1 cellular context compared by ENCODE assay signal in the genomic region with DNA sequence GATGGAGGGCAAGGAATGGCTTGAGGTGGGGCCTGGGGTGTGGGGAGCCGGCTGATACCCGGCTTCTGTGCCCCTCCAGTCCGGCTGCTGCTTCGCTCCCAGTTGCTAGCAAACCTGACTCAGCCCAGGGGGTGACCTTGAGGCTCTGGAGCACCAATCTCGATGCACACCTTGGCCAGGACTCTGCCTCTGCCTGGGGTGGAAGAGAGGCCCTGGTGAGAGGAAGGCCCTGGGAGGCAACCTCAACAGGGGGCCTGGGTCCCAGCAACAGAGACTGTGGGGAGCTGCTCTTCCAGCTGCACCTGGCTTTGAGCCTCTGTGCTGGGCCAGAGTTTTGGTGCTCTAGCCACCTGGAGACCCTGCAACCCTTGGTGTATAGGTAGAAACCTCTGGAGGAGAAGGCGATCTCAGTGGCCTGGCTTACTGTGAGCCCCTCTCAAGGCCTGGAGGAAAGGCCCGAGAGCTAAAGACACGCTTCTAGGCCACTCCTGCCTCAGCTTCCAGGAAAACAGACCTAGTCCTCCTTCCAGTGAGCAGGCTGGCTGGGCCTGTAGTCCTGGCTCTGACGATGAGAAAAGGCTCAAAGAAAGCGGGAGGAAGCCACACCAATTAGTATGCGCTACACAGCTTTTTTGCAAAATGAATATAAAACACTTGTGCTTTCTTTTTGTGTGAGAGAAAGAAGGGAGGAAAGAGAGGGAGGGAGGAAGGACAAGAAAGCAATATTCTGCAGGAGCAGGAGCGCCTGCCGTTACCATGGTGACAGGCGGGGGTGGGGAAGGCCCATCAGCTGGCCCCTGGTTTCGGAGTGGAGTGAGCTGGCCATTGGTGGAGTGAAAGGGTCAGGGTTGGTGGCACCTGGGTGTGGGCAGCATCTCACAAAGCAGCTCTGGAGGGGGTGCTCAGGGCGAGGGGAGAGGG.
TF ChIP-seq lines count a peak whose summit lies in the region.

No MANE protein-coding gene starts in this region.

TF ChIP-seq in IMR-90, 13 proteins besides CTCF, POLR2A, EP300 and RAD21:
- TF ChIP-seq SMC3 (IDR thresholded peaks at IDR 0.05; ENCODE audit: low read depth, low read length) (no peak), BHLHE40 (IDR thresholded peaks at IDR 0.05; ENCODE audit: low read depth, low read length) (no peak), CEBPB (IDR thresholded peaks at IDR 0.05; ENCODE audit: low read depth, low read length) (no peak)
